26 cellular contexts compared by ENCODE assay signal in the genomic region with DNA sequence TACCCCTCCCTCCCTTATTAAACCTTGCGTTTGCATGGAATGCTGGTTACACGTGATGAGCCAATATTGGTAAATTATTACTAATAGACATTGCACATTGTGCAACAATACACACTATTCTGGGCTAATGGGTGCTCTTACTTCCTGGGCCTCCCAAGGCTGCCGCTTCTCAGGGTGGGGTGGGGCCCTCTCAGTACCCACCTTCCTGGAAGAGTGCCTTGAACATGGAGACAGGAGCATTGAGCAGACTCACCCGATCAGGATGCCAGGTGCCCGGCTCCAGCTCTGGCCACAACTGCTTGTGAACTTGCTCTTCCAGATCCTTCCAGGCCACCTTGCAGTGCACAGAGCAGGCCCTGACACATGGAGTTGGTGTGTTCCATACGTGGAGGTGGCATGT.
"Had no signal": no experiment of that assay in that cellular context is flagged by ENCODE, and none has a peak within 500 bp of the region (broad histone marks: within the 10 kb centered on the region; RNA-seq: fewer than 3 reads in every experiment).

No MANE protein-coding gene starts in this region.

- H3K4me1 ChIP-seq: breast epithelium, colonic mucosa, gastroesophageal sphincter, prostate gland, tibial nerve, uterus had no signal

- H3K27me3 ChIP-seq: colonic mucosa, hepatocyte, uterus had no signal

- H3K9me3 ChIP-seq: breast epithelium, colonic mucosa, gastroesophageal sphincter, prostate gland, tibial nerve, uterus had no signal

- H2AFZ ChIP-seq: hepatocyte had no signal

- DNase-seq: activated CD4-positive, alpha-beta T cell treated with anti-CD3 and anti-CD28 coated beads, Interleukin-2, amount 50 U/mL, for 1 hour; activated CD8-positive, alpha-beta T cell treated with anti-CD3 and anti-CD28 coated beads for 36 hours; activated gamma-delta T cell treated with Interleukin-2 at 50 U/mL for 16 hours; activated naive CD4-positive, alpha-beta T cell treated with anti-CD3 and anti-CD28 coated beads, Interleukin-2, amount 50 U/mL, for 16 hours; activated T-cell treated with anti-CD3 and anti-CD28 coated beads, Interleukin-2, amount 50 U/mL, for 4 hours; amniotic stem cell; colonic mucosa; effector memory CD8-positive, alpha-beta T cell; erythroblast; islet precursor cell; left ventricle myocardium superior; naive B cell; retina; stimulated activated naive CD4-positive, alpha-beta T cell; T-helper 2 cell; uterus had no signal

- H3K4me2 ChIP-seq: hepatocyte, smooth muscle cell had no signal

- H3K79me2 ChIP-seq: hepatocyte had no signal

- H3K27ac ChIP-seq: breast epithelium, colonic mucosa, dorsolateral prefrontal cortex, gastroesophageal sphincter, hepatocyte, prostate gland, tibial nerve, uterus had no signal

- H3K4me3 ChIP-seq: breast epithelium, colonic mucosa, dorsolateral prefrontal cortex, gastroesophageal sphincter, hepatocyte, prostate gland, smooth muscle cell, tibial nerve, uterus had no signal

- H3K36me3 ChIP-seq: breast epithelium, colonic mucosa, gastroesophageal sphincter, prostate gland, tibial nerve, uterus had no signal

- ATAC-seq: activated CD8-positive, alpha-beta T cell treated with anti-CD3 and anti-CD28 coated beads for 36 hours; activated T-cell treated with anti-CD3 and anti-CD28 coated beads, Interleukin-2, amount 50 U/mL, for 4 hours; activated T-helper 17 cell treated with anti-CD3 and anti-CD28 coated beads, Interleukin-2, amount 50 U/mL, for 72 hours; effector memory CD8-positive, alpha-beta T cell; gastroesophageal sphincter; left ventricle myocardium superior; sciatic nerve; WTC11 had no signal
